1 cellular context compared by ENCODE assay signal in the genomic region with DNA sequence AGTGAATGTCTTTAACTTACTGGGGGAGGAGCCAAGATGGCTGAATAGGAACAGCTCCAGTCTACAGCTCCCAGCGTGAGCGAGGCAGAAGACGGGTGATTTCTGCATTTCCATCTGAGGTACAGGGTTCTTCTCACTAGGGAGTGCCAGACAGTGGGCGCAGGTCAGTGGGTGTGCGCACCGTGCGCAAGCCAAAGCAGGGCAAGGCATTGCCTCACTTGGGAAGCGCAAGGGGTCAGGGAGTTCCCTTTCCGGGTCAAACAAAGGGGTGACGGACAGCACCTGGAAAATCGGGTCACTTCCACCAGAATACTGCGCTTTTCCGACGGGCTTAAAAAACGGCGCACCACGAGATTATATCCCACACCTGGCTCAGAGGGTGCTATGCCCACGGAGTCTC.
TF ChIP-seq lines count a peak whose summit lies in the region.
"Not testable (repeated sequence)": the region's sequence is repeated elsewhere in the genome, so short reads cannot be mapped to it uniquely, and the experiment has no call there.

No MANE protein-coding gene starts in this region.

TF ChIP-seq in K562, 482 proteins besides CTCF, POLR2A, EP300 and RAD21 (continued from another document):
- TF ChIP-seq, protein P1, sequence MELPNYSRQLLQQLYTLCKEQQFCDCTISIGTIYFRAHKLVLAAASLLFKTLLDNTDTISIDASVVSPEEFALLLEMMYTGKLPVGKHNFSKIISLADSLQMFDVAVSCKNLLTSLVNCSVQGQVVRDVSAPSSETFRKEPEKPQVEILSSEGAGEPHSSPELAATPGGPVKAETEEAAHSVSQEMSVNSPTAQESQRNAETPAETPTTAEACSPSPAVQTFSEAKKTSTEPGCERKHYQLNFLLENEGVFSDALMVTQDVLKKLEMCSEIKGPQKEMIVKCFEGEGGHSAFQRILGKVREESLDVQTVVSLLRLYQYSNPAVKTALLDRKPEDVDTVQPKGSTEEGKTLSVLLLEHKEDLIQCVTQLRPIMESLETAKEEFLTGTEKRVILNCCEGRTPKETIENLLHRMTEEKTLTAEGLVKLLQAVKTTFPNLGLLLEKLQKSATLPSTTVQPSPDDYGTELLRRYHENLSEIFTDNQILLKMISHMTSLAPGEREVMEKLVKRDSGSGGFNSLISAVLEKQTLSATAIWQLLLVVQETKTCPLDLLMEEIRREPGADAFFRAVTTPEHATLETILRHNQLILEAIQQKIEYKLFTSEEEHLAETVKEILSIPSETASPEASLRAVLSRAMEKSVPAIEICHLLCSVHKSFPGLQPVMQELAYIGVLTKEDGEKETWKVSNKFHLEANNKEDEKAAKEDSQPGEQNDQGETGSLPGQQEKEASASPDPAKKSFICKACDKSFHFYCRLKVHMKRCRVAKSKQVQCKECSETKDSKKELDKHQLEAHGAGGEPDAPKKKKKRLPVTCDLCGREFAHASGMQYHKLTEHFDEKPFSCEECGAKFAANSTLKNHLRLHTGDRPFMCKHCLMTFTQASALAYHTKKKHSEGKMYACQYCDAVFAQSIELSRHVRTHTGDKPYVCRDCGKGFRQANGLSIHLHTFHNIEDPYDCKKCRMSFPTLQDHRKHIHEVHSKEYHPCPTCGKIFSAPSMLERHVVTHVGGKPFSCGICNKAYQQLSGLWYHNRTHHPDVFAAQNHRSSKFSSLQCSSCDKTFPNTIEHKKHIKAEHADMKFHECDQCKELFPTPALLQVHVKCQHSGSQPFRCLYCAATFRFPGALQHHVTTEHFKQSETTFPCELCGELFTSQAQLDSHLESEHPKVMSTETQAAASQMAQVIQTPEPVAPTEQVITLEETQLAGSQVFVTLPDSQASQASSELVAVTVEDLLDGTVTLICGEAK (IDR thresholded peaks at IDR 0.05), result peak; percentile 56; the same call in 1 of the 2 replicates
- TF ChIP-seq, protein P1 (CRISPR knock-in tag; IDR thresholded peaks at IDR 0.05), result not testable (repeated sequence)
- TF ChIP-seq EHMT2 (IDR thresholded peaks at IDR 0.05), result peak; percentile 19; the same call in 1 of the 2 replicates
- TF ChIP-seq GABPA (tag; conservative IDR thresholded peaks at IDR 0.05; ENCODE audit: low read depth), result peak; percentile 49
- not testable (repeated sequence) for TF ChIP-seq NR2C2 (CRISPR knock-in tag; IDR thresholded peaks at IDR 0.05)
- peak; percentile 40; the same call in 1 of the 2 replicates for TF ChIP-seq NR2C2 (tag; IDR thresholded peaks at IDR 0.05)
- peak; percentile 80 for TF ChIP-seq NR2C1 (IDR thresholded peaks at IDR 0.05)
- peak; percentile 76 for TF ChIP-seq NR2C1 (tag; IDR thresholded peaks at IDR 0.05)
TF ChIP-seq in K562: peak in this region for 6; not testable (repeated sequence) for 476.
